21 cellular contexts compared by ENCODE assay signal in genomic region chr1:44628962-44629756, GRCh38. TPM values are rescaled to one million over a fixed set of nuclear protein-coding genes. Genes with fewer than 3 reads are reported as not detected.
DNase-seq lines count a peak whose midpoint lies in the region; ATAC-seq and TF ChIP-seq lines count a peak whose summit lies in the region.
"Had no signal": no experiment of that assay in that cellular context is flagged by ENCODE, and none has a peak within 500 bp of the region (broad histone marks: within the 10 kb centered on the region; RNA-seq: fewer than 3 reads in every experiment).

No MANE protein-coding gene starts in this region.

- H3K4me1 ChIP-seq in PC-3 (ENCODE audit: insufficient read depth, low read length) (peaks cover 42% of the 10 kb centered on the region), osteoblast (ENCODE audit: insufficient read depth, low read length) (peaks cover 46% of the 10 kb centered on the region)

- H2AFZ ChIP-seq in PC-3 (ENCODE audit: low read length): no peak overlapping the region
- H2AFZ ChIP-seq in osteoblast (ENCODE audit: low read length): no peak overlapping the region
- H2AFZ ChIP-seq: GM23338 had no signal

- H3K4me3 ChIP-seq in PC-3 (ENCODE audit: low read length) (no peak overlapping the region), epithelial cell of esophagus (ENCODE audit: low read length) (no peak overlapping the region), osteoblast (ENCODE audit: insufficient read depth, low read length) (no peak overlapping the region)
- H3K4me3 ChIP-seq: GM23338, SJCRH30 had no signal

- H3K27ac ChIP-seq in PC-3 (ENCODE audit: low read length) (peak overlapping the region; percentile 83), osteoblast (ENCODE audit: low read depth, low read length) (peak overlapping the region; percentile 93)
- H3K27ac ChIP-seq: SJCRH30 had no signal

- no TSS peak for BruUV-seq in PC-3 (replicated peaks; lab: Mats Ljungman, UMichigan)

- H3F3A ChIP-seq in PC-3 (ENCODE audit: low read length, unreplicated experiment): peaks cover 14% of the 10 kb centered on the region

- H3K27me3 ChIP-seq in PC-3 (ENCODE audit: low read length) (no peaks in the 10 kb centered on the region), osteoblast (ENCODE audit: insufficient read depth, low read length) (no peaks in the 10 kb centered on the region)
- H3K27me3 ChIP-seq: SJCRH30 had no signal

- no peaks in the 10 kb centered on the region for H3K9me2 ChIP-seq in PC-3 (replicated peaks; ENCODE audit: low read length)

- no peaks in the 10 kb centered on the region for H3K9me3 ChIP-seq in PC-3 (ENCODE audit: low read length)
- no peaks in the 10 kb centered on the region for H3K9me3 ChIP-seq in osteoblast (ENCODE audit: low read depth, low read length)
- H3K9me3 ChIP-seq: SJCRH30 had no signal

- intact Hi-C loops in PC-3 (cut with micrococcal nuclease): no loop called here

- H3K4me2 ChIP-seq in PC-3 (ENCODE audit: low read length) (peak overlapping the region; percentile 45; the same call in 1 of the 2 replicates), osteoblast (ENCODE audit: insufficient read depth, low read length) (peak overlapping the region; percentile 45)
- H3K4me2 ChIP-seq: GM23338 had no signal

- CTCF ChIA-PET in PC-3 (lab: Charles Lee): no interaction called here

- POLR2A ChIA-PET in PC-3 (lab: Charles Lee; ENCODE audit: unreplicated experiment): interaction anchor here (0.9 kb wide), 1 partner anchor 13 kb away, joined by 3 read pairs; no protein-coding TSS in a partner anchor

- DNase-seq in EL (peak; percentile 98), PC-3 (peak; percentile 89), epithelial cell of esophagus (ENCODE audit: low read depth) (peak; percentile 94), osteoblast (ENCODE audit: insufficient read length, low spot score, missing footprints) (peak; percentile 94), NCI-H524 treated with DMSO at 0.1 percent for 48 hours (lab: John Stamatoyannopoulos, UW) (no peak), cerebellar nuclear complex (lab: John Stamatoyannopoulos, UW) (no peak)
- DNase-seq in activated CD4-positive, CD25-positive, alpha-beta regulatory T cell (lab: John Stamatoyannopoulos, UW): no peak
- DNase-seq: activated CD8-positive, alpha-beta T cell treated with anti-CD3 and anti-CD28 coated beads, Interleukin-2, amount 10 ng/mL, durations not matched to agents 7 days and 5 days; activated effector memory CD4-positive, alpha-beta T cell treated with Interleukin-2 at 50 U/mL for 16 hours; CD8-positive, alpha-beta memory T cell; endodermal cell; hypothalamus; NCI-H1436 treated with DMSO at 0.1 percent for 48 hours; NCI-H526; nephron progenitor cell; retina; SJCRH30; stimulated activated CD4-positive, alpha-beta T cell treated with anti-CD3 and anti-CD28 coated beads, Interleukin-4, amount 100 ng/mL, for 24 hours; stimulated activated naive B cell treated with anti-CD40 and anti-IgM and Interleukin-4, amounts not matched to agents 10 μg/mL and 1 μg/mL and 100 μg/mL, for 72 hours had no signal

- no peak for TF ChIP-seq CTCF in PC-3 (conservative IDR thresholded peaks at IDR 0.05; ENCODE audit: low read depth, low read length)
- no peak for TF ChIP-seq CTCF in epithelial cell of esophagus (IDR thresholded peaks at IDR 0.05; ENCODE audit: insufficient read depth, low read depth, low read length, missing control alignments)
- no peak for TF ChIP-seq CTCF in osteoblast (IDR thresholded peaks at IDR 0.05; ENCODE audit: extremely low read depth, low read depth, low read length)

- H3K9ac ChIP-seq in PC-3 (ENCODE audit: low read length): no peak overlapping the region

- H3K79me2 ChIP-seq in PC-3 (ENCODE audit: low read length) (peaks cover 18% of the 10 kb centered on the region), osteoblast (ENCODE audit: insufficient read depth, low read length) (peaks cover 17% of the 10 kb centered on the region)

- no peaks in the 10 kb centered on the region; the same call in 1 of the 2 replicates for H3K36me3 ChIP-seq in PC-3 (ENCODE audit: low read depth, low read length)
- peaks cover 8% of the 10 kb centered on the region for H3K36me3 ChIP-seq in osteoblast (ENCODE audit: insufficient read depth, low read length)

- ATAC-seq in PC-3 (peak; percentile 32), GM18873 (IDR thresholded peaks at IDR 0.05; ENCODE audit: low FRiP score, unreplicated experiment) (no peak)
- ATAC-seq: activated CD8-positive, alpha-beta T cell treated with anti-CD3 and anti-CD28 coated beads, Interleukin-2, amount 10 ng/mL, durations not matched to agents 7 days and 5 days; GM23338; stimulated activated naive B cell treated with anti-CD40 and anti-IgM and Interleukin-4, amounts not matched to agents 10 μg/mL and 1 μg/mL and 100 μg/mL, for 72 hours had no signal

- H4K20me1 ChIP-seq in PC-3 (ENCODE audit: low read length) (no peaks in the 10 kb centered on the region), osteoblast (ENCODE audit: insufficient read depth, low read length) (peaks cover 4% of the 10 kb centered on the region)

RNA-seq across cellular contexts. Expression of gene TMEM53, which starts 45.1 kb away (rescaled TPM):
- total RNA-seq in PC-3 (2014; rRNA removed) (9.3 and 12.0 TPM in 2 replicates), osteoblast (6.9 and 7.7 TPM in 2 replicates)

RNA-seq across cellular contexts. Expression of gene ARMH1, which starts 45.4 kb away (rescaled TPM):
- total RNA-seq in PC-3 (2014; rRNA removed): 0.15 TPM in 1 of 2 replicates, not detected in the other
- 3.2 and 4.3 TPM in 2 replicates for total RNA-seq in osteoblast
- total RNA-seq: SJCRH30 had no signal

Comparison
In these comparisons a context has a peak if more than half of its experiments do, and no peak if none do; other contexts are left out.
1. DNase-seq: peak in EL (single experiment), PC-3 (single experiment), epithelial cell of esophagus (single experiment) and osteoblast (single experiment); none in activated CD4-positive, CD25-positive, alpha-beta regulatory T cell (0 of 4), NCI-H524 treated with DMSO at 0.1 percent for 48 hours (single experiment) and cerebellar nuclear complex (0 of 2).